In genomic region chr7:155714702-155715101, GRCh38 we compare ENCODE assay signal across 19 cellular contexts.
DNase-seq lines count a peak whose midpoint lies in the region; ATAC-seq and TF ChIP-seq lines count a peak whose summit lies in the region.
"Had no signal": no experiment of that assay in that cellular context is flagged by ENCODE, and none has a peak within 500 bp of the region (broad histone marks: within the 10 kb centered on the region; RNA-seq: fewer than 3 reads in every experiment).

No MANE protein-coding gene starts in this region.

- H3K9me3 Mint-ChIP-seq in activated naive CD8-positive, alpha-beta T cell (ENCODE audit: low read depth), result no peaks in the 10 kb centered on the region
- no peaks in the 10 kb centered on the region for H3K9me3 Mint-ChIP-seq in activated naive CD8-positive, alpha-beta T cell treated with anti-CD3 and anti-CD28 coated beads for 36 hours
- H3K9me3 Mint-ChIP-seq in stimulated activated effector memory CD8-positive, alpha-beta T cell treated with anti-CD3 and anti-CD28 coated beads, Interleukin-12 subunit alpha, Interleukin-12 subunit beta, amount 100 ng/mL, for 72 hours, result no peaks in the 10 kb centered on the region
- H3K9me3 Mint-ChIP-seq: activated T-cell treated with anti-CD3 and anti-CD28 coated beads, Interleukin-2, amount 50 U/mL, for 72 hours; CD14-positive monocyte had no signal

- H3K9me2 ChIP-seq in SU-DHL-6 (replicated peaks; ENCODE audit: insufficient read depth, low read length), result no peaks in the 10 kb centered on the region
- H3K9me2 ChIP-seq: SK-N-SH had no signal

- no peaks in the 10 kb centered on the region for H3K9me3 ChIP-seq in SU-DHL-6 (ENCODE audit: insufficient read depth, low read length)
- H3K9me3 ChIP-seq in right cardiac atrium (ENCODE audit: control insufficient read depth, low read length), result no peaks in the 10 kb centered on the region
- H3K9me3 ChIP-seq: gastroesophageal sphincter, MG63, SK-N-SH had no signal

- in situ Hi-C loops in GM13976 (cut with MboI; ENCODE audit: low sequenced_read_pairs, unreplicated experiment), result no loop called here

- CTCF ChIA-PET in HEK293T (lab: Yijun Ruan, JAX), result no interaction called here

- peaks cover 31% of the 10 kb centered on the region for H3F3A ChIP-seq in SU-DHL-6 (ENCODE audit: insufficient read depth)

- no peaks in the 10 kb centered on the region for H3K27me3 Mint-ChIP-seq in activated naive CD8-positive, alpha-beta T cell
- no peaks in the 10 kb centered on the region for H3K27me3 Mint-ChIP-seq in activated naive CD8-positive, alpha-beta T cell treated with anti-CD3 and anti-CD28 coated beads for 36 hours

- H3K36me3 Mint-ChIP-seq in activated naive CD8-positive, alpha-beta T cell, result peaks cover 3% of the 10 kb centered on the region
- H3K36me3 Mint-ChIP-seq in activated naive CD8-positive, alpha-beta T cell treated with anti-CD3 and anti-CD28 coated beads for 36 hours, result peaks cover 35% of the 10 kb centered on the region
- peaks cover 39% of the 10 kb centered on the region for H3K36me3 Mint-ChIP-seq in stimulated activated effector memory CD8-positive, alpha-beta T cell treated with anti-CD3 and anti-CD28 coated beads, Interleukin-12 subunit alpha, Interleukin-12 subunit beta, amount 100 ng/mL, for 72 hours

- no peak overlapping the region for H2AFZ ChIP-seq in SU-DHL-6 (ENCODE audit: low read depth, low read length, severe bottlenecking)

- H3K36me3 ChIP-seq in SU-DHL-6 (ENCODE audit: low read length), result peaks cover 28% of the 10 kb centered on the region

- ATAC-seq in right cardiac atrium, result peak; percentile 29 to 45
- ATAC-seq in stimulated activated effector memory CD8-positive, alpha-beta T cell treated with anti-CD3 and anti-CD28 coated beads, Interleukin-12 subunit alpha, Interleukin-12 subunit beta, amount 100 ng/mL, for 72 hours, result no peak
- no peak for ATAC-seq in HG03045 (IDR thresholded peaks at IDR 0.05; ENCODE audit: unreplicated experiment)
- ATAC-seq: activated T-cell treated with anti-CD3 and anti-CD28 coated beads, Interleukin-2, amount 50 U/mL, for 72 hours; gastroesophageal sphincter had no signal

- H3K27me3 ChIP-seq in SU-DHL-6 (ENCODE audit: low read length), result no peaks in the 10 kb centered on the region
- no peaks in the 10 kb centered on the region for H3K27me3 ChIP-seq in right cardiac atrium (ENCODE audit: control insufficient read depth, insufficient read depth)
- H3K27me3 ChIP-seq: gastroesophageal sphincter, MG63 had no signal

- no peaks in the 10 kb centered on the region for H3K4me1 ChIP-seq in right cardiac atrium (ENCODE audit: control insufficient read depth, insufficient read depth, low read length)

- H3K4me2 ChIP-seq in SU-DHL-6 (ENCODE audit: low read depth, low read length, poor library complexity, severe bottlenecking), result no peak overlapping the region
- H3K4me2 ChIP-seq: SK-N-SH had no signal

- H3K4me3 ChIP-seq in SU-DHL-6 (ENCODE audit: insufficient read depth, low read length, poor library complexity, severe bottlenecking) (no peak overlapping the region), right cardiac atrium (ENCODE audit: low read length) (no peak overlapping the region)
- H3K4me3 ChIP-seq: gastroesophageal sphincter, MG63 had no signal

- H3K9ac ChIP-seq in SU-DHL-6 (ENCODE audit: low read length), result no peak overlapping the region
- H3K9ac ChIP-seq: SK-N-SH had no signal

- no peak for DNase-seq in activated naive CD8-positive, alpha-beta T cell treated with anti-CD3 and anti-CD28 coated beads for 36 hours
- DNase-seq in right cardiac atrium (no peak), GM13976 (ENCODE audit: low spot score) (no peak), HEK293T (ENCODE audit: extremely low spot score) (no peak)
- no peak for DNase-seq in stimulated activated effector memory CD8-positive, alpha-beta T cell treated with anti-CD3 and anti-CD28 coated beads, Interleukin-12 subunit alpha, Interleukin-12 subunit beta, amount 100 ng/mL, for 72 hours (ENCODE audit: low spot score in 2 of 2)
- DNase-seq: ACHN; activated T-cell treated with anti-CD3 and anti-CD28 coated beads, Interleukin-2, amount 50 U/mL, for 72 hours; kidney; MG63; NCI-H1436 treated with DMSO at 0.1 percent for 48 hours; NCI-H524; SK-N-SH; substantia nigra; T-helper 9 cell had no signal

- H3K27ac ChIP-seq in SU-DHL-6 (ENCODE audit: low read depth, low read length) (peak overlapping the region; percentile 75), right cardiac atrium (ENCODE audit: low read length) (no peak overlapping the region)
- H3K27ac ChIP-seq: gastroesophageal sphincter had no signal

- 84% methylated on average over 6 of the region's 6 CpGs for WGBS in right cardiac atrium

- intact Hi-C loops in right cardiac atrium (cut with DNase I), result no loop called here

- no peaks in the 10 kb centered on the region for H4K20me1 ChIP-seq in SU-DHL-6 (ENCODE audit: low read depth, low read length)

- TF ChIP-seq CTCF in SU-DHL-6 (IDR thresholded peaks at IDR 0.05; ENCODE audit: insufficient read depth, low read length, poor library complexity, severe bottlenecking) (no peak), GM13976 (IDR thresholded peaks at IDR 0.05; ENCODE audit: borderline replicate concordance, control extremely low read depth, extremely low read depth, insufficient read depth, missing control alignments) (no peak)

- H3K4me1 Mint-ChIP-seq in activated naive CD8-positive, alpha-beta T cell (ENCODE audit: low read depth), result peaks cover 34% of the 10 kb centered on the region
- H3K4me1 Mint-ChIP-seq in activated naive CD8-positive, alpha-beta T cell treated with anti-CD3 and anti-CD28 coated beads for 36 hours, result peaks cover 38% of the 10 kb centered on the region
- peaks cover 32% of the 10 kb centered on the region for H3K4me1 Mint-ChIP-seq in stimulated activated effector memory CD8-positive, alpha-beta T cell treated with anti-CD3 and anti-CD28 coated beads, Interleukin-12 subunit alpha, Interleukin-12 subunit beta, amount 100 ng/mL, for 72 hours

- H3K4me3 Mint-ChIP-seq in activated naive CD8-positive, alpha-beta T cell, result no peak overlapping the region
- no peak overlapping the region for H3K4me3 Mint-ChIP-seq in activated naive CD8-positive, alpha-beta T cell treated with anti-CD3 and anti-CD28 coated beads for 36 hours
- H3K4me3 Mint-ChIP-seq in stimulated activated effector memory CD8-positive, alpha-beta T cell treated with anti-CD3 and anti-CD28 coated beads, Interleukin-12 subunit alpha, Interleukin-12 subunit beta, amount 100 ng/mL, for 72 hours, result no peak overlapping the region
- H3K4me3 Mint-ChIP-seq: activated T-cell treated with anti-CD3 and anti-CD28 coated beads, Interleukin-2, amount 50 U/mL, for 72 hours; CD14-positive monocyte had no signal

- peak overlapping the region; percentile 23 for H3K27ac Mint-ChIP-seq in activated naive CD8-positive, alpha-beta T cell
- H3K27ac Mint-ChIP-seq in activated naive CD8-positive, alpha-beta T cell treated with anti-CD3 and anti-CD28 coated beads for 36 hours, result no peak overlapping the region
- peak overlapping the region; percentile 82 for H3K27ac Mint-ChIP-seq in stimulated activated effector memory CD8-positive, alpha-beta T cell treated with anti-CD3 and anti-CD28 coated beads, Interleukin-12 subunit alpha, Interleukin-12 subunit beta, amount 100 ng/mL, for 72 hours
- H3K27ac Mint-ChIP-seq: activated T-cell treated with anti-CD3 and anti-CD28 coated beads, Interleukin-2, amount 50 U/mL, for 72 hours had no signal

- peaks cover 81% of the 10 kb centered on the region for H3K79me2 ChIP-seq in SU-DHL-6 (ENCODE audit: insufficient read depth, low read length)

- POLR2A ChIA-PET in HEK293T (lab: Yijun Ruan, JAX), result interaction anchor here (1.0 kb wide), 1 partner anchor 70 kb away, joined by 3 read pairs; the partner anchor contains the start of gene RBM33

TF ChIP-seq in HEK293T, 16 proteins besides CTCF, POLR2A, EP300 and RAD21:
- TF ChIP-seq L3MBTL2 (conservative IDR thresholded peaks at IDR 0.05), result no peak
- no peak for TF ChIP-seq BHLHE40 (IDR thresholded peaks at IDR 0.05; ENCODE audit: borderline replicate concordance)

Comparison
In these comparisons a context has a peak if more than half of its experiments do, and no peak if none do; other contexts are left out.
1. ATAC-seq: peak in right cardiac atrium (2 of 2); none in stimulated activated effector memory CD8-positive, alpha-beta T cell treated with anti-CD3 and anti-CD28 coated beads, Interleukin-12 subunit alpha, Interleukin-12 subunit beta, amount 100 ng/mL, for 72 hours (single experiment) and HG03045 (single experiment).